ENCODE assay signal across 9 cellular contexts in the genomic region with DNA sequence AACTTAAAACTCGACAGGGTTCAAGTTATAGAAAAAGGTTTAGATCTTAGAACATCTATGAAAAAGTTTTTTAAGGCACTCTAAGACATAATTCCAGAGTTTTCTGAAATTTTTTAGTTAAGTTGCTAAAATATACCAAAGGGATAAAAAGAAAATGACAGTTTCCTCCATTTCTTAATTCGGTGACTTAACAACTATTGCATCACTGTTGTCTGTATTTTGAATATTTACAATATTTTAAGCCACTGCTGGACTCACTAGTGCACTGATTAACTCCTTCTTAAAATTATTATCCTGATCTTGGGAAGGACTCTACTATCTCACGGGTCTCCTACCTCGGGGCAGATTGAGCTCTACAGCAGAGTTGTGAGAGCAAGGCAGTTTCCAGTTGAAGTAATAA.
"Had no signal": no experiment of that assay in that cellular context is flagged by ENCODE, and none has a peak within 500 bp of the region (broad histone marks: within the 10 kb centered on the region; RNA-seq: fewer than 3 reads in every experiment).

No MANE protein-coding gene starts in this region.

- H2AFZ ChIP-seq: GM23338 had no signal

- H3K9me3 ChIP-seq: HAP-1 had no signal

- H3K36me3 ChIP-seq: HAP-1 had no signal

- DNase-seq: HFFc6, Kasumi-1, KG1 had no signal

- H3K27ac ChIP-seq: HL-60 had no signal

- ATAC-seq: GM23338, HCT116 had no signal

- H3K4me2 ChIP-seq: GM23338 had no signal

- FAIRE-seq: H1, H54 had no signal

- H3K4me3 ChIP-seq: GM23338, HAP-1 had no signal
